Comparison of ENCODE assay signal across 8 cellular contexts in genomic region chr1:52403566-52404115, GRCh38. TPM values are rescaled to one million over a fixed set of nuclear protein-coding genes. Genes with fewer than 3 reads are reported as not detected.
DNase-seq lines count a peak whose midpoint lies in the region; ATAC-seq and TF ChIP-seq lines count a peak whose summit lies in the region.

No MANE protein-coding gene starts in this region.

- H3K4me3 Mint-ChIP-seq in activated CD8-positive, alpha-beta T cell treated with anti-CD3 and anti-CD28 coated beads, Interleukin-2, amount 10 ng/mL, durations not matched to agents 7 days and 5 days, result peak overlapping the region; percentile 100
- H3K4me3 Mint-ChIP-seq in osteocyte (ENCODE audit: unreplicated experiment), result peak overlapping the region; percentile 100

- POLR2A ChIA-PET in BJ (lab: Charles Lee), result interaction anchor here (1.0 kb wide), 1 partner anchor 149 kb away, joined by 3 read pairs; the partner anchor contains the start of gene TUT4
- POLR2A ChIA-PET in activated CD8-positive, alpha-beta T cell treated with anti-CD3 and anti-CD28 coated beads, Interleukin-2, amount 10 ng/mL, durations not matched to agents 7 days and 5 days (lab: Charles Lee), result interaction anchor here (0.5 to 4.0 kb wide), 35 partner anchors 9 to 560 kb away, joined by 3 to 43 read pairs (median 4); partner anchors contain the start of genes CC2D1B, SHISAL2A, TUT4 and ZYG11A

- ATAC-seq in GM18909 (IDR thresholded peaks at IDR 0.05; ENCODE audit: poor library complexity, unreplicated experiment) (peak; percentile 36), HG03135 (IDR thresholded peaks at IDR 0.05; ENCODE audit: unreplicated experiment) (peak; percentile 39), aorta (ENCODE audit: low FRiP score) (peak; percentile 8)
- peak; percentile 59 for ATAC-seq in activated CD8-positive, alpha-beta T cell treated with anti-CD3 and anti-CD28 coated beads, Interleukin-2, amount 10 ng/mL, durations not matched to agents 7 days and 5 days

- H3K27ac Mint-ChIP-seq in activated CD8-positive, alpha-beta T cell treated with anti-CD3 and anti-CD28 coated beads, Interleukin-2, amount 10 ng/mL, durations not matched to agents 7 days and 5 days, result peak overlapping the region; percentile 100
- peak overlapping the region; percentile 95 for H3K27ac Mint-ChIP-seq in osteocyte (ENCODE audit: unreplicated experiment)

- intact Hi-C loops in aorta (cut with DNase I), result loop anchor here in 1 of 2 donors (2.0 to 10.0 kb wide), 2 partner anchors 37 to 259 kb away; partner anchors contain the start of genes CC2D1B and ZFYVE9

- H3K9me3 Mint-ChIP-seq in activated CD8-positive, alpha-beta T cell treated with anti-CD3 and anti-CD28 coated beads, Interleukin-2, amount 10 ng/mL, durations not matched to agents 7 days and 5 days (ENCODE audit: insufficient read depth), result no peaks in the 10 kb centered on the region
- no peaks in the 10 kb centered on the region for H3K9me3 Mint-ChIP-seq in osteocyte (ENCODE audit: unreplicated experiment)

- no peaks in the 10 kb centered on the region for H3K27me3 ChIP-seq in BJ (ENCODE audit: control insufficient read depth, insufficient read depth, low read length)
- no peaks in the 10 kb centered on the region for H3K27me3 ChIP-seq in aorta (ENCODE audit: control insufficient read depth in 1 of 2, insufficient read depth in 2 of 2, low read length in 1 of 2)

- H3K27ac ChIP-seq in aorta (ENCODE audit: low read depth in 1 of 2, low read length in 2 of 2), result no peak overlapping the region

- H3K9me3 ChIP-seq in aorta (ENCODE audit: control insufficient read depth, low read length), result no peaks in the 10 kb centered on the region

- H3K4me1 ChIP-seq in aorta (ENCODE audit: control insufficient read depth in 1 of 2, insufficient read depth in 2 of 2, low read length in 2 of 2), result peaks cover 0 to 2% of the 10 kb centered on the region in 2 donors

- WGBS in aorta, 2 donors, result 0% methylated on average over 16 of the region's 16 CpGs

- CTCF ChIA-PET in BJ (lab: Yijun Ruan, JAX), result interaction anchor here (0.7 to 1.0 kb wide), 2 partner anchors 300 to 555 kb away, joined by 3 to 4 read pairs; no protein-coding TSS in a partner anchor
- CTCF ChIA-PET in activated CD8-positive, alpha-beta T cell treated with anti-CD3 and anti-CD28 coated beads, Interleukin-2, amount 10 ng/mL, durations not matched to agents 7 days and 5 days (lab: Charles Lee), result interaction anchor here (0.8 to 3.2 kb wide), 13 partner anchors 8 to 282 kb away, joined by 3 to 34 read pairs (median 4); no protein-coding TSS in a partner anchor

- H3K27me3 Mint-ChIP-seq in activated CD8-positive, alpha-beta T cell treated with anti-CD3 and anti-CD28 coated beads, Interleukin-2, amount 10 ng/mL, durations not matched to agents 7 days and 5 days (ENCODE audit: low read depth), result no peaks in the 10 kb centered on the region
- no peaks in the 10 kb centered on the region for H3K27me3 Mint-ChIP-seq in osteocyte (ENCODE audit: unreplicated experiment)

- peak overlapping the region; percentile 62 for H3K4me3 ChIP-seq in BJ (ENCODE audit: low read depth, low read length)
- peak overlapping the region; percentile 98 for H3K4me3 ChIP-seq in fibroblast of mammary gland (ENCODE audit: control insufficient read depth, low read depth, low read length)
- peak overlapping the region; percentile 50 to 61 for H3K4me3 ChIP-seq in aorta (ENCODE audit: low read length in 2 of 2)

- DNase-seq in BJ (ENCODE audit: low read depth) (no peak), NCI-H748 treated with DMSO at 0.1 percent for 48 hours (lab: John Stamatoyannopoulos, UW) (peak; percentile 48), fibroblast of mammary gland (ENCODE audit: low read depth) (peak; percentile 91), osteocyte (ENCODE audit: extremely low spot score, unreplicated experiment) (no peak), aorta (no peak)
- DNase-seq in activated CD8-positive, alpha-beta T cell treated with anti-CD3 and anti-CD28 coated beads, Interleukin-2, amount 10 ng/mL, durations not matched to agents 7 days and 5 days, result peak; percentile 80

- H3K4me1 Mint-ChIP-seq in activated CD8-positive, alpha-beta T cell treated with anti-CD3 and anti-CD28 coated beads, Interleukin-2, amount 10 ng/mL, durations not matched to agents 7 days and 5 days (ENCODE audit: low read depth), result peaks cover 52% of the 10 kb centered on the region
- H3K4me1 Mint-ChIP-seq in osteocyte (ENCODE audit: unreplicated experiment), result peaks cover 34% of the 10 kb centered on the region

- H3K36me3 Mint-ChIP-seq in activated CD8-positive, alpha-beta T cell treated with anti-CD3 and anti-CD28 coated beads, Interleukin-2, amount 10 ng/mL, durations not matched to agents 7 days and 5 days (ENCODE audit: low read depth), result peaks cover 59% of the 10 kb centered on the region
- peaks cover 11% of the 10 kb centered on the region for H3K36me3 Mint-ChIP-seq in osteocyte (ENCODE audit: unreplicated experiment)

- H3K36me3 ChIP-seq in BJ (ENCODE audit: control insufficient read depth, insufficient read depth, low read length) (peaks cover 4% of the 10 kb centered on the region), aorta (ENCODE audit: control insufficient read depth in 1 of 2, insufficient read depth in 2 of 2, low read length in 1 of 2) (peaks cover 0 to 4% of the 10 kb centered on the region in 2 donors)

- TF ChIP-seq CTCF in BJ (IDR thresholded peaks at IDR 0.05; ENCODE audit: insufficient read depth, low read depth, low read length) (no peak), fibroblast of mammary gland (conservative IDR thresholded peaks at IDR 0.05; ENCODE audit: control insufficient read depth, insufficient read depth, low read depth, low read length) (no peak), osteocyte (IDR thresholded peaks at IDR 0.05) (no peak)

RNA-seq across cellular contexts. Expression of gene ORC1, which starts 0.6 kb away (rescaled TPM):
- polyA plus RNA-seq in BJ (2011; rRNA removed) (2.8 and 3.1 TPM in 2 replicates), aorta (under 1 TPM; 0.28 to 0.38 TPM)
- 1.6 and 3.1 TPM in 2 replicates for polyA minus RNA-seq in BJ (2011; rRNA and poly(A)+ RNA removed)
- 10 to 100 TPM; 38.3 to 38.4 TPM for total RNA-seq in activated CD8-positive, alpha-beta T cell treated with anti-CD3 and anti-CD28 coated beads, Interleukin-2, amount 10 ng/mL, durations not matched to agents 7 days and 5 days
- total RNA-seq in osteocyte (1.9 and 3.0 TPM in 2 replicates), aorta (under 1 TPM; 0.58 to 0.96 TPM)

RNA-seq across cellular contexts. Expression of gene PRPF38A, which starts 0.8 kb away (rescaled TPM):
- polyA plus RNA-seq in BJ (2011; rRNA removed) (14.2 and 19.6 TPM in 2 replicates), aorta (10 to 100 TPM; 15.2 to 20.7 TPM)
- polyA minus RNA-seq in BJ (2011; rRNA and poly(A)+ RNA removed), result 12.3 and 14.5 TPM in 2 replicates
- total RNA-seq in activated CD8-positive, alpha-beta T cell treated with anti-CD3 and anti-CD28 coated beads, Interleukin-2, amount 10 ng/mL, durations not matched to agents 7 days and 5 days, result 100 to 1,000 TPM; 102 to 104 TPM
- total RNA-seq in osteocyte (35.0 and 35.9 TPM in 2 replicates), aorta (10 to 100 TPM; 34.7 to 36.2 TPM)

RNA-seq across cellular contexts. Expression of gene CC2D1B, which starts 37.6 kb away (rescaled TPM):
- polyA plus RNA-seq in BJ (2011; rRNA removed), result 13.1 and 18.9 TPM in 2 replicates
- polyA minus RNA-seq in BJ (2011; rRNA and poly(A)+ RNA removed), result 15.1 and 19.5 TPM in 2 replicates
- total RNA-seq in activated CD8-positive, alpha-beta T cell treated with anti-CD3 and anti-CD28 coated beads, Interleukin-2, amount 10 ng/mL, durations not matched to agents 7 days and 5 days, result 10 to 100 TPM; 46.7 to 53.3 TPM
- 40.4 and 44.0 TPM in 2 replicates for total RNA-seq in osteocyte
- 10 to 100 TPM; 31.3 to 36.0 TPM for total RNA-seq in aorta
- 10 to 100 TPM in 1 of 2 donors, 1 to 10 TPM in 1; 7.6 to 18.8 TPM for polyA plus RNA-seq in aorta

Comparison
In these comparisons a context has a peak if more than half of its experiments do, and no peak if none do; other contexts are left out.
1. DNase-seq: peak in NCI-H748 treated with DMSO at 0.1 percent for 48 hours (single experiment), activated CD8-positive, alpha-beta T cell treated with anti-CD3 and anti-CD28 coated beads, Interleukin-2, amount 10 ng/mL, durations not matched to agents 7 days and 5 days (single experiment) and fibroblast of mammary gland (single experiment); none in BJ (single experiment), osteocyte (single experiment) and aorta (0 of 2).
2. ATAC-seq: peak in every context shown above with its lines; median percentile 59 in activated CD8-positive, alpha-beta T cell treated with anti-CD3 and anti-CD28 coated beads, Interleukin-2, amount 10 ng/mL, durations not matched to agents 7 days and 5 days; 39 in HG03135; 36 in GM18909; 8 in aorta.
3. Peak in every context shown above with its lines, with median percentiles within 50 percentile points of each other: H3K4me3 ChIP-seq.